In genomic region chr18:26103579-26103978, GRCh38 we compare ENCODE assay signal across 11 cellular contexts. TPM values are rescaled to one million over a fixed set of nuclear protein-coding genes. Genes with fewer than 3 reads are reported as not detected.
A peak's percentile ranks its signal among the peaks of the same experiment; 100 is the strongest.
DNase-seq lines count a peak whose midpoint lies in the region; ATAC-seq and TF ChIP-seq lines count a peak whose summit lies in the region.
"Had no signal": no experiment of that assay in that cellular context is flagged by ENCODE, and none has a peak within 500 bp of the region (broad histone marks: within the 10 kb centered on the region; RNA-seq: fewer than 3 reads in every experiment).

No MANE protein-coding gene starts in this region.

- H3K36me3 Mint-ChIP-seq in activated naive CD4-positive, alpha-beta T cell treated with anti-CD3 and anti-CD28 coated beads for 36 hours (ENCODE audit: low read depth): no peaks in the 10 kb centered on the region
- no peaks in the 10 kb centered on the region for H3K36me3 Mint-ChIP-seq in neural crest cell (ENCODE audit: low read depth)
- no peaks in the 10 kb centered on the region for H3K36me3 Mint-ChIP-seq in mesothelial cell of epicardium

- CTCF ChIA-PET in activated naive CD4-positive, alpha-beta T cell treated with anti-CD3 and anti-CD28 coated beads for 36 hours (lab: Charles Lee): interaction anchor here (0.7 to 2.1 kb wide), 6 partner anchors 10 to 244 kb away, joined by 3 to 9 read pairs (median 4); no protein-coding TSS in a partner anchor

- H3K27ac Mint-ChIP-seq in activated naive CD4-positive, alpha-beta T cell treated with anti-CD3 and anti-CD28 coated beads for 36 hours: no peak overlapping the region
- no peak overlapping the region for H3K27ac Mint-ChIP-seq in neural crest cell (ENCODE audit: unreplicated experiment)
- H3K27ac Mint-ChIP-seq in mesothelial cell of epicardium: no peak overlapping the region

- no peak overlapping the region for H3K27ac ChIP-seq in DOHH2 (ENCODE audit: low read depth, low read length)
- H3K27ac ChIP-seq: cardiac muscle cell, SK-N-MC had no signal

- ATAC-seq in GM21390 (IDR thresholded peaks at IDR 0.05; ENCODE audit: unreplicated experiment): no peak
- no peak for ATAC-seq in HG03196 (IDR thresholded peaks at IDR 0.05; ENCODE audit: unreplicated experiment)
- ATAC-seq: left cardiac atrium had no signal

- H3K27me3 Mint-ChIP-seq in activated naive CD4-positive, alpha-beta T cell treated with anti-CD3 and anti-CD28 coated beads for 36 hours (ENCODE audit: low read depth): no peaks in the 10 kb centered on the region
- H3K27me3 Mint-ChIP-seq in neural crest cell (ENCODE audit: low read depth) (no peaks in the 10 kb centered on the region), mesothelial cell of epicardium (ENCODE audit: low read depth) (no peaks in the 10 kb centered on the region)

- no peaks in the 10 kb centered on the region for H3K9me2 ChIP-seq in DOHH2 (replicated peaks; ENCODE audit: control insufficient read depth, low read length)

- no peaks in the 10 kb centered on the region for H4K20me1 ChIP-seq in DOHH2 (ENCODE audit: control insufficient read depth, insufficient read depth, low read depth, low read length)

- no peaks in the 10 kb centered on the region for H3K79me2 ChIP-seq in DOHH2 (ENCODE audit: control insufficient read depth, low read length)

- H3K9me3 ChIP-seq in DOHH2 (ENCODE audit: control insufficient read depth, insufficient read depth, low read length): no peaks in the 10 kb centered on the region

- H3K4me1 ChIP-seq in DOHH2 (ENCODE audit: control insufficient read depth, low read length): peaks cover 3% of the 10 kb centered on the region; the same call in 1 of the 2 replicates

- no peak overlapping the region for H3K4me2 ChIP-seq in DOHH2 (ENCODE audit: low read length)

- no peaks in the 10 kb centered on the region for H3K9me3 Mint-ChIP-seq in activated naive CD4-positive, alpha-beta T cell treated with anti-CD3 and anti-CD28 coated beads for 36 hours
- H3K9me3 Mint-ChIP-seq in neural crest cell (peaks cover 10% of the 10 kb centered on the region), mesothelial cell of epicardium (peaks cover 24% of the 10 kb centered on the region)

- H3K4me3 Mint-ChIP-seq in activated naive CD4-positive, alpha-beta T cell treated with anti-CD3 and anti-CD28 coated beads for 36 hours: no peak overlapping the region
- H3K4me3 Mint-ChIP-seq in neural crest cell (no peak overlapping the region), mesothelial cell of epicardium (no peak overlapping the region)

- intact Hi-C loops in activated naive CD4-positive, alpha-beta T cell treated with anti-CD3 and anti-CD28 coated beads for 36 hours (cut with micrococcal nuclease): loop anchor here (1.0 to 5.0 kb wide), 3 partner anchors 56 to 544 kb away; no protein-coding TSS in a partner anchor

- no peaks in the 10 kb centered on the region for H3K36me3 ChIP-seq in DOHH2 (ENCODE audit: control insufficient read depth, low read length)
- H3K36me3 ChIP-seq: cardiac muscle cell had no signal

- no peaks in the 10 kb centered on the region for H3K4me1 Mint-ChIP-seq in activated naive CD4-positive, alpha-beta T cell treated with anti-CD3 and anti-CD28 coated beads for 36 hours (ENCODE audit: low read depth)
- H3K4me1 Mint-ChIP-seq in neural crest cell: no peaks in the 10 kb centered on the region
- peaks cover 18% of the 10 kb centered on the region for H3K4me1 Mint-ChIP-seq in mesothelial cell of epicardium

- no peak overlapping the region for H3K4me3 ChIP-seq in DOHH2 (ENCODE audit: low read length)
- H3K4me3 ChIP-seq: cardiac muscle cell, SK-N-MC had no signal

- H3F3A ChIP-seq in DOHH2 (ENCODE audit: control insufficient read depth, insufficient read depth): no peaks in the 10 kb centered on the region

- TF ChIP-seq CTCF in DOHH2 (IDR thresholded peaks at IDR 0.05; ENCODE audit: low read depth, low read length, poor library complexity, severe bottlenecking): peak; percentile 60
- peak; percentile 30 for TF ChIP-seq CTCF in neural crest cell (conservative IDR thresholded peaks at IDR 0.05)
- no peak for TF ChIP-seq CTCF in mesothelial cell of epicardium (IDR thresholded peaks at IDR 0.05; ENCODE audit: unreplicated experiment)

- H3K27me3 ChIP-seq in DOHH2 (ENCODE audit: control insufficient read depth, low read length): no peaks in the 10 kb centered on the region
- H3K27me3 ChIP-seq: cardiac muscle cell had no signal

- DNase-seq in M059J (ENCODE audit: low read depth) (peak; percentile 12), neural crest cell (ENCODE audit: low read depth, low spot score) (peak; percentile 4), mesothelial cell of epicardium (ENCODE audit: low spot score in 2 of 2, unreplicated experiment in 2 of 2) (no peak), GM19238 (ENCODE audit: insufficient read length, low spot score) (no peak)
- DNase-seq in activated naive CD4-positive, alpha-beta T cell treated with anti-CD3 and anti-CD28 coated beads for 36 hours: peak; percentile 79
- DNase-seq: left cardiac atrium had no signal

RNA-seq across cellular contexts. Expression of gene SS18, which starts 13.2 kb away (rescaled TPM):
- 148 and 151 TPM in 2 replicates for total RNA-seq in M059J (2014; rRNA removed; shearing (Covaris generic))
- 10 to 100 TPM; 42.2 to 42.9 TPM for total RNA-seq in activated naive CD4-positive, alpha-beta T cell treated with anti-CD3 and anti-CD28 coated beads for 36 hours
- total RNA-seq in neural crest cell (81.4 and 85.6 TPM in 2 replicates), mesothelial cell of epicardium (95.2 to 98.2 TPM (median 97.9 TPM) in 3 replicates)

RNA-seq across cellular contexts. Expression of gene PSMA8, which starts 30.1 kb away (rescaled TPM):
- 0.15 TPM in 1 of 2 replicates, not detected in the other for total RNA-seq in M059J (2014; rRNA removed; shearing (Covaris generic))
- total RNA-seq in activated naive CD4-positive, alpha-beta T cell treated with anti-CD3 and anti-CD28 coated beads for 36 hours: 1 to 10 TPM; 2.1 TPM
- total RNA-seq in neural crest cell: not detected in 2 replicates
- total RNA-seq in mesothelial cell of epicardium: 0.22 TPM in 1 of 3 replicates, not detected in the others
- total RNA-seq: cardiac muscle cell, left cardiac atrium had no signal

Comparison
In these comparisons a context has a peak if more than half of its experiments do, and no peak if none do; other contexts are left out.
1. DNase-seq: peak in M059J (single experiment), activated naive CD4-positive, alpha-beta T cell treated with anti-CD3 and anti-CD28 coated beads for 36 hours (single experiment) and neural crest cell (single experiment); none in mesothelial cell of epicardium (0 of 2) and GM19238 (single experiment).